Comparison of ENCODE assay signal across 1 cellular context in the genomic region with DNA sequence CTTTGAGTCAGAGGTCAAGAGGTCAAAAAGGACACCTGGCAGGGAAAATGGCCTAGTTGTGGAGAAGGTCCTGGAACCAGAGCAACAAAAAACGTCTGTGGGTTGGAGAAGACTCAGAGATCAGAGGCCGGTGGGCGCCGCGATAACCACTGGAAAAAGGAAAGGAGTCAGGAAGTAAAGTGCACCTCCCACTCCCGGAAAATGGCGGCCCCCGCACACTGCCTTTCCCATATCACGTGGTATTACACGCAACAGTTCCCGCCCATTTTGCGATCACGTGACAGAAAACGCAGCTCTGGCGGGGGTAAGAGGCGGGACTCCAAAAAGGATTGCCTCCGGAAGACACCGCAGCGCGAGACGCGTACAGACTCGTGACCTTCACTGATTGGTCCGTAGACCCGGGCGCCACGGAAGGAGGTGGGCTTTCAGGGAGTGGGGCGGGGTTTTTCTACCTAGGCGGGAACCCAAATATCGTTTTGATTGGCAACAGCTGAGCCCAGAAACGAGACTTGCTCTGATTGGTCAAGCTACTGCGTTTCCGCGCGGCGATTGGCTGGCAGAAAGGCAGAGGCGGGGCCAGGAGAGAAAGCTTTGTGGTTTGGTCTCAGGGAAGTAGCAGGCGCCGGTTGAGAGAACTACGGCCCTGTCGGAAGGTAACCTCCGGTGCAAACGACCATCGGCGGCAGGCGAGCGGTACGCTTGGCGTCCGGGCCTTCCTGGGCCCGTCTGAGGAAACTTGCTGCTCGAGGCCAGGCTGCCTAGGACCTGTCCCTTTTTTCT.
TF ChIP-seq lines count a peak whose summit lies in the region.

ACTMAP (minus strand) TSS at position 193 of the 780 bp plus-strand sequence. CDS start 674 bp downstream, outside the sequence.

TF ChIP-seq in HepG2, 621 proteins besides CTCF, POLR2A, EP300 and RAD21 (continued from another document and continues in another):
- TF ChIP-seq ARID5B (CRISPR knock-in tag; IDR thresholded peaks at IDR 0.05): peak; percentile 7; the same call in 1 of the 2 replicates
- peak; percentile 49; the same call in 1 of the 2 replicates for TF ChIP-seq PATZ1 (CRISPR knock-in tag; IDR thresholded peaks at IDR 0.05)
- no peak for TF ChIP-seq DPF2 (CRISPR knock-in tag; IDR thresholded peaks at IDR 0.05; ENCODE audit: borderline replicate concordance, low read depth)
- TF ChIP-seq HOXA3 (CRISPR knock-in tag; IDR thresholded peaks at IDR 0.05): peak; percentile 95
- no peak; the same call in 1 of the 2 replicates for TF ChIP-seq KDM1A (CRISPR knock-in tag; IDR thresholded peaks at IDR 0.05)
- TF ChIP-seq GZF1 (CRISPR knock-in tag; IDR thresholded peaks at IDR 0.05): no peak
- TF ChIP-seq REST (IDR thresholded peaks at IDR 0.05; ENCODE audit: borderline replicate concordance in 1 of 2, low read depth in 1 of 2, low read length in 2 of 2): no peak; a peak in 1 of 4 replicates
- TF ChIP-seq HMGXB3 (CRISPR knock-in tag; IDR thresholded peaks at IDR 0.05; ENCODE audit: borderline replicate concordance): peak; percentile 61; the same call in 1 of the 2 replicates
- no peak; the same call in 1 of the 2 replicates for TF ChIP-seq ZNF335 (CRISPR knock-in tag; IDR thresholded peaks at IDR 0.05)
- 0 out of 2 replicates have a peak, but pooled peaks have one; percentile 48 for TF ChIP-seq ZC3H13 (CRISPR knock-in tag; IDR thresholded peaks at IDR 0.05)
- TF ChIP-seq, protein P1, sequence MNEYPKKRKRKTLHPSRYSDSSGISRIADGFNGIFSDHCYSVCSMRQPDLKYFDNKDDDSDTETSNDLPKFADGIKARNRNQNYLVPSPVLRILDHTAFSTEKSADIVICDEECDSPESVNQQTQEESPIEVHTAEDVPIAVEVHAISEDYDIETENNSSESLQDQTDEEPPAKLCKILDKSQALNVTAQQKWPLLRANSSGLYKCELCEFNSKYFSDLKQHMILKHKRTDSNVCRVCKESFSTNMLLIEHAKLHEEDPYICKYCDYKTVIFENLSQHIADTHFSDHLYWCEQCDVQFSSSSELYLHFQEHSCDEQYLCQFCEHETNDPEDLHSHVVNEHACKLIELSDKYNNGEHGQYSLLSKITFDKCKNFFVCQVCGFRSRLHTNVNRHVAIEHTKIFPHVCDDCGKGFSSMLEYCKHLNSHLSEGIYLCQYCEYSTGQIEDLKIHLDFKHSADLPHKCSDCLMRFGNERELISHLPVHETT (CRISPR knock-in tag; conservative IDR thresholded peaks at IDR 0.05): peak; percentile 47; the same call in 1 of the 2 replicates
- TF ChIP-seq, protein P2, sequence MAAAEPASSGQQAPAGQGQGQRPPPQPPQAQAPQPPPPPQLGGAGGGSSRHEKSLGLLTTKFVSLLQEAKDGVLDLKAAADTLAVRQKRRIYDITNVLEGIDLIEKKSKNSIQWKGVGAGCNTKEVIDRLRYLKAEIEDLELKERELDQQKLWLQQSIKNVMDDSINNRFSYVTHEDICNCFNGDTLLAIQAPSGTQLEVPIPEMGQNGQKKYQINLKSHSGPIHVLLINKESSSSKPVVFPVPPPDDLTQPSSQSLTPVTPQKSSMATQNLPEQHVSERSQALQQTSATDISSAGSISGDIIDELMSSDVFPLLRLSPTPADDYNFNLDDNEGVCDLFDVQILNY (CRISPR knock-in tag; conservative IDR thresholded peaks at IDR 0.05): peak; percentile 84
- TF ChIP-seq ZNF577 (CRISPR knock-in tag; IDR thresholded peaks at IDR 0.05; ENCODE audit: borderline replicate concordance, low read depth): no peak
- no peak for TF ChIP-seq ZNF841 (CRISPR knock-in tag; IDR thresholded peaks at IDR 0.05; ENCODE audit: borderline replicate concordance)
- no peak for TF ChIP-seq ZFP1 (CRISPR knock-in tag; IDR thresholded peaks at IDR 0.05)
- TF ChIP-seq, protein P3, sequence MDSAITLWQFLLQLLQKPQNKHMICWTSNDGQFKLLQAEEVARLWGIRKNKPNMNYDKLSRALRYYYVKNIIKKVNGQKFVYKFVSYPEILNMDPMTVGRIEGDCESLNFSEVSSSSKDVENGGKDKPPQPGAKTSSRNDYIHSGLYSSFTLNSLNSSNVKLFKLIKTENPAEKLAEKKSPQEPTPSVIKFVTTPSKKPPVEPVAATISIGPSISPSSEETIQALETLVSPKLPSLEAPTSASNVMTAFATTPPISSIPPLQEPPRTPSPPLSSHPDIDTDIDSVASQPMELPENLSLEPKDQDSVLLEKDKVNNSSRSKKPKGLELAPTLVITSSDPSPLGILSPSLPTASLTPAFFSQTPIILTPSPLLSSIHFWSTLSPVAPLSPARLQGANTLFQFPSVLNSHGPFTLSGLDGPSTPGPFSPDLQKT (CRISPR knock-in tag; IDR thresholded peaks at IDR 0.05; ENCODE audit: borderline replicate concordance): no peak
- no peak for TF ChIP-seq ZNF569 (CRISPR knock-in tag; IDR thresholded peaks at IDR 0.05; ENCODE audit: borderline replicate concordance)
- TF ChIP-seq SP2 (CRISPR knock-in tag; IDR thresholded peaks at IDR 0.05): peak; percentile 93
- TF ChIP-seq, protein P4, sequence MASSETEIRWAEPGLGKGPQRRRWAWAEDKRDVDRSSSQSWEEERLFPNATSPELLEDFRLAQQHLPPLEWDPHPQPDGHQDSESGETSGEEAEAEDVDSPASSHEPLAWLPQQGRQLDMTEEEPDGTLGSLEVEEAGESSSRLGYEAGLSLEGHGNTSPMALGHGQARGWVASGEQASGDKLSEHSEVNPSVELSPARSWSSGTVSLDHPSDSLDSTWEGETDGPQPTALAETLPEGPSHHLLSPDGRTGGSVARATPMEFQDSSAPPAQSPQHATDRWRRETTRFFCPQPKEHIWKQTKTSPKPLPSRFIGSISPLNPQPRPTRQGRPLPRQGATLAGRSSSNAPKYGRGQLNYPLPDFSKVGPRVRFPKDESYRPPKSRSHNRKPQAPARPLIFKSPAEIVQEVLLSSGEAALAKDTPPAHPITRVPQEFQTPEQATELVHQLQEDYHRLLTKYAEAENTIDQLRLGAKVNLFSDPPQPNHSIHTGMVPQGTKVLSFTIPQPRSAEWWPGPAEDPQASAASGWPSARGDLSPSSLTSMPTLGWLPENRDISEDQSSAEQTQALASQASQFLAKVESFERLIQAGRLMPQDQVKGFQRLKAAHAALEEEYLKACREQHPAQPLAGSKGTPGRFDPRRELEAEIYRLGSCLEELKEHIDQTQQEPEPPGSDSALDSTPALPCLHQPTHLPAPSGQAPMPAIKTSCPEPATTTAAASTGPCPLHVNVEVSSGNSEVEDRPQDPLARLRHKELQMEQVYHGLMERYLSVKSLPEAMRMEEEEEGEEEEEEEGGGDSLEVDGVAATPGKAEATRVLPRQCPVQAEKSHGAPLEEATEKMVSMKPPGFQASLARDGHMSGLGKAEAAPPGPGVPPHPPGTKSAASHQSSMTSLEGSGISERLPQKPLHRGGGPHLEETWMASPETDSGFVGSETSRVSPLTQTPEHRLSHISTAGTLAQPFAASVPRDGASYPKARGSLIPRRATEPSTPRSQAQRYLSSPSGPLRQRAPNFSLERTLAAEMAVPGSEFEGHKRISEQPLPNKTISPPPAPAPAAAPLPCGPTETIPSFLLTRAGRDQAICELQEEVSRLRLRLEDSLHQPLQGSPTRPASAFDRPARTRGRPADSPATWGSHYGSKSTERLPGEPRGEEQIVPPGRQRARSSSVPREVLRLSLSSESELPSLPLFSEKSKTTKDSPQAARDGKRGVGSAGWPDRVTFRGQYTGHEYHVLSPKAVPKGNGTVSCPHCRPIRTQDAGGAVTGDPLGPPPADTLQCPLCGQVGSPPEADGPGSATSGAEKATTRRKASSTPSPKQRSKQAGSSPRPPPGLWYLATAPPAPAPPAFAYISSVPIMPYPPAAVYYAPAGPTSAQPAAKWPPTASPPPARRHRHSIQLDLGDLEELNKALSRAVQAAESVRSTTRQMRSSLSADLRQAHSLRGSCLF (CRISPR knock-in tag; IDR thresholded peaks at IDR 0.05; ENCODE audit: borderline replicate concordance): no peak
- TF ChIP-seq GLI4 (CRISPR knock-in tag; IDR thresholded peaks at IDR 0.05; ENCODE audit: borderline replicate concordance): no peak
- 0 out of 2 replicates have a peak, but pooled peaks have one; percentile 54 for TF ChIP-seq ZNF761 (CRISPR knock-in tag; conservative IDR thresholded peaks at IDR 0.05)
